Comparison of ENCODE assay signal across 19 cellular contexts in genomic region chr2:67923696-67924095, GRCh38.
A peak's percentile ranks its signal among the peaks of the same experiment; 100 is the strongest.
DNase-seq lines count a peak whose midpoint lies in the region; ATAC-seq and TF ChIP-seq lines count a peak whose summit lies in the region.
"Had no signal": no experiment of that assay in that cellular context is flagged by ENCODE, and none has a peak within 500 bp of the region (broad histone marks: within the 10 kb centered on the region; RNA-seq: fewer than 3 reads in every experiment).

No MANE protein-coding gene starts in this region.

- no peaks in the 10 kb centered on the region for H3K36me3 Mint-ChIP-seq in activated CD4-positive, alpha-beta memory T cell treated with anti-CD3 and anti-CD28 coated beads, Interleukin-2, amount 10 ng/mL, durations not matched to agents 7 days and 5 days (ENCODE audit: low read depth)
- H3K36me3 Mint-ChIP-seq: naive thymus-derived CD8-positive, alpha-beta T cell had no signal

- no peaks in the 10 kb centered on the region for H3K27me3 Mint-ChIP-seq in activated CD4-positive, alpha-beta memory T cell treated with anti-CD3 and anti-CD28 coated beads, Interleukin-2, amount 10 ng/mL, durations not matched to agents 7 days and 5 days

- no peak for TF ChIP-seq EP300 in Ishikawa (IDR thresholded peaks at IDR 0.05; ENCODE audit: borderline replicate concordance)

- TF ChIP-seq CTCF in fibroblast of the aortic adventitia (IDR thresholded peaks at IDR 0.05; ENCODE audit: insufficient read depth, low read length) = no peak

- no peak for TF ChIP-seq POLR2A in erythroblast (IDR thresholded peaks at IDR 0.05; ENCODE audit: low read length)

- H3K27ac Mint-ChIP-seq in activated CD4-positive, alpha-beta memory T cell treated with anti-CD3 and anti-CD28 coated beads, Interleukin-2, amount 10 ng/mL, durations not matched to agents 7 days and 5 days = no peak overlapping the region
- H3K27ac Mint-ChIP-seq: activated CD4-positive, alpha-beta T cell treated with anti-CD3 and anti-CD28 coated beads for 36 hours; activated naive CD4-positive, alpha-beta T cell treated with anti-CD3 and anti-CD28 coated beads for 36 hours; naive thymus-derived CD8-positive, alpha-beta T cell had no signal

- DNase-seq in DMS79 (lab: John Stamatoyannopoulos, UW) (peak; percentile 83), NCI-H82 treated with DMSO at 0.1 percent for 48 hours (lab: John Stamatoyannopoulos, UW; ENCODE audit: unreplicated experiment) (peak; percentile 78), fibroblast of the aortic adventitia (ENCODE audit: low read depth) (peak; percentile 13), erythroblast (lab: John Stamatoyannopoulos, UW) (no peak)
- DNase-seq in activated CD4-positive, alpha-beta memory T cell treated with anti-CD3 and anti-CD28 coated beads, Interleukin-2, amount 10 ng/mL, durations not matched to agents 7 days and 5 days = no peak
- DNase-seq: activated CD4-positive, alpha-beta T cell treated with anti-CD3 and anti-CD28 coated beads for 36 hours; activated naive CD4-positive, alpha-beta T cell treated with anti-CD3 and anti-CD28 coated beads for 36 hours; cortex of kidney; DND-41; KG1; mammary epithelial cell; naive thymus-derived CD8-positive, alpha-beta T cell; SHP77 treated with DMSO at 0.1 percent for 48 hours; T-helper 2 cell; testis had no signal

- H3K4me3 Mint-ChIP-seq in activated CD4-positive, alpha-beta memory T cell treated with anti-CD3 and anti-CD28 coated beads, Interleukin-2, amount 10 ng/mL, durations not matched to agents 7 days and 5 days = no peak overlapping the region
- H3K4me3 Mint-ChIP-seq: activated CD4-positive, alpha-beta T cell treated with anti-CD3 and anti-CD28 coated beads for 36 hours; activated naive CD4-positive, alpha-beta T cell treated with anti-CD3 and anti-CD28 coated beads for 36 hours; naive thymus-derived CD8-positive, alpha-beta T cell had no signal

- POLR2A ChIA-PET in activated CD4-positive, alpha-beta memory T cell treated with anti-CD3 and anti-CD28 coated beads, Interleukin-2, amount 10 ng/mL, durations not matched to agents 7 days and 5 days (lab: Charles Lee) = no interaction called here

- no peak for ATAC-seq in GM18870 (IDR thresholded peaks at IDR 0.05; ENCODE audit: unreplicated experiment)
- ATAC-seq: activated CD4-positive, alpha-beta T cell treated with anti-CD3 and anti-CD28 coated beads for 36 hours; naive thymus-derived CD8-positive, alpha-beta T cell had no signal

- H3K9me3 Mint-ChIP-seq in activated CD4-positive, alpha-beta memory T cell treated with anti-CD3 and anti-CD28 coated beads, Interleukin-2, amount 10 ng/mL, durations not matched to agents 7 days and 5 days = no peaks in the 10 kb centered on the region
- H3K9me3 Mint-ChIP-seq: activated naive CD4-positive, alpha-beta T cell treated with anti-CD3 and anti-CD28 coated beads for 36 hours had no signal

- CTCF ChIA-PET in activated CD4-positive, alpha-beta memory T cell treated with anti-CD3 and anti-CD28 coated beads, Interleukin-2, amount 10 ng/mL, durations not matched to agents 7 days and 5 days (lab: Charles Lee) = no interaction called here

- no peak overlapping the region for H3K4me3 ChIP-seq in fibroblast of the aortic adventitia (ENCODE audit: low read depth, low read length)
- H3K4me3 ChIP-seq: BLaER1 treated with 17β-estradiol and CSF1 and Interleukin-3, amounts not matched to agents 10 nM and 100 nM; prostate gland; testis had no signal

- no peak for TF ChIP-seq RAD21 in Ishikawa (IDR thresholded peaks at IDR 0.05; ENCODE audit: low read depth)

- no peaks in the 10 kb centered on the region for H3K4me1 Mint-ChIP-seq in activated CD4-positive, alpha-beta memory T cell treated with anti-CD3 and anti-CD28 coated beads, Interleukin-2, amount 10 ng/mL, durations not matched to agents 7 days and 5 days
- H3K4me1 Mint-ChIP-seq: activated CD4-positive, alpha-beta T cell treated with anti-CD3 and anti-CD28 coated beads for 36 hours; naive thymus-derived CD8-positive, alpha-beta T cell had no signal

TF ChIP-seq in Ishikawa, 13 proteins besides CTCF, POLR2A, EP300 and RAD21:
- peak; percentile 76 for TF ChIP-seq NFIC (IDR thresholded peaks at IDR 0.05)
- no peak for TF ChIP-seq USF1 (IDR thresholded peaks at IDR 0.05)
- TF ChIP-seq TEAD4 (IDR thresholded peaks at IDR 0.05) = no peak
- no peak for TF ChIP-seq EGR1 (IDR thresholded peaks at IDR 0.05)
TF ChIP-seq in Ishikawa: peak in this region for 1.

Comparison
In these comparisons a context has a peak if more than half of its experiments do, and no peak if none do; other contexts are left out.
1. DNase-seq: peak in DMS79 (single experiment), NCI-H82 treated with DMSO at 0.1 percent for 48 hours (single experiment) and fibroblast of the aortic adventitia (single experiment); none in erythroblast (0 of 2) and activated CD4-positive, alpha-beta memory T cell treated with anti-CD3 and anti-CD28 coated beads, Interleukin-2, amount 10 ng/mL, durations not matched to agents 7 days and 5 days (single experiment).